In genomic region chr9:129397335-129397734, GRCh38 we compare ENCODE assay signal across 1 cellular context.
A peak's percentile ranks its signal among the peaks of the same experiment; 100 is the strongest.
TF ChIP-seq lines count a peak whose summit lies in the region.

No MANE protein-coding gene starts in this region.

TF ChIP-seq in HEK293, 187 proteins besides CTCF, POLR2A, EP300 and RAD21 (continued from another document):
- TF ChIP-seq, protein P1, sequence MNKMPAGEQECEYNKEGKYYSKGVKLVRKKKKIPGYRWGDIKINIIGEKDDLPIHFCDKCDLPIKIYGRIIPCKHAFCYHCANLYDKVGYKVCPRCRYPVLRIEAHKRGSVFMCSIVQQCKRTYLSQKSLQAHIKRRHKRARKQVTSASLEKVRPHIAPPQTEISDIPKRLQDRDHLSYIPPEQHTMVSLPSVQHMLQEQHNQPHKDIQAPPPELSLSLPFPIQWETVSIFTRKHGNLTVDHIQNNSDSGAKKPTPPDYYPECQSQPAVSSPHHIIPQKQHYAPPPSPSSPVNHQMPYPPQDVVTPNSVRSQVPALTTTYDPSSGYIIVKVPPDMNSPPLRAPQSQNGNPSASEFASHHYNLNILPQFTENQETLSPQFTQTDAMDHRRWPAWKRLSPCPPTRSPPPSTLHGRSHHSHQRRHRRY (tag by site-specific recombination; IDR thresholded peaks at IDR 0.05): no peak
- no peak for TF ChIP-seq ZNF37A (tag by site-specific recombination; IDR thresholded peaks at IDR 0.05)
- TF ChIP-seq ZNF777 (tag by site-specific recombination; IDR thresholded peaks at IDR 0.05; ENCODE audit: borderline replicate concordance): no peak; the same call in 1 of the 2 replicates
- TF ChIP-seq ZNF223 (tag by site-specific recombination; IDR thresholded peaks at IDR 0.05): no peak
- TF ChIP-seq YY2 (tag by site-specific recombination; IDR thresholded peaks at IDR 0.05): 0 out of 2 replicates have a peak, but pooled peaks have one; percentile 22
- no peak for TF ChIP-seq SP3 (tag by site-specific recombination; IDR thresholded peaks at IDR 0.05)
- no peak for TF ChIP-seq HOXA7 (CRISPR knock-in tag; IDR thresholded peaks at IDR 0.05; ENCODE audit: borderline replicate concordance)
- TF ChIP-seq GLIS2 (tag by site-specific recombination; IDR thresholded peaks at IDR 0.05): no peak
- TF ChIP-seq ZNF114 (tag by site-specific recombination; IDR thresholded peaks at IDR 0.05): no peak
- no peak for TF ChIP-seq ZNF76 (tag by site-specific recombination; IDR thresholded peaks at IDR 0.05; ENCODE audit: borderline replicate concordance, low read depth)
- TF ChIP-seq, protein P2, sequence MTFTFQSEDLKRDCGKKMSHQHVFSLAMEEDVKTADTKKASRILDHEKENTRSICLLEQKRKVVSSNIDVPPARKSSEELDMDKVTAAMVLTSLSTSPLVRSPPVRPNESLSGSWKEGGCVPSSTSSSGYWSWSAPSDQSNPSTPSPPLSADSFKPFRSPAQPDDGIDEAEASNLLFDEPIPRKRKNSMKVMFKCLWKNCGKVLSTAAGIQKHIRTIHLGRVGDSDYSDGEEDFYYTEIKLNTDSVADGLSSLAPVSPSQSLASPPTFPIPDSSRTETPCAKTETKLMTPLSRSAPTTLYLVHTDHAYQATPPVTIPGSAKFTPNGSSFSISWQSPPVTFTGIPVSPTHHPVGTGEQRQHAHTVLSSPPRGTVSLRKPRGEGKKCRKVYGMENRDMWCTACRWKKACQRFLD (tag by site-specific recombination; IDR thresholded peaks at IDR 0.05): no peak
- no peak for TF ChIP-seq ZNF146 (tag by site-specific recombination; IDR thresholded peaks at IDR 0.05)
- no peak for TF ChIP-seq ZNF335 (tag by site-specific recombination; conservative IDR thresholded peaks at IDR 0.05)
- 0 out of 2 replicates have a peak, but pooled peaks have one; percentile 50 for TF ChIP-seq ZNF169 (tag by site-specific recombination; IDR thresholded peaks at IDR 0.05)
- TF ChIP-seq ZNF239 (tag by site-specific recombination; IDR thresholded peaks at IDR 0.05): no peak; the same call in 1 of the 2 replicates
- TF ChIP-seq ZNF830 (tag by site-specific recombination; IDR thresholded peaks at IDR 0.05; ENCODE audit: low read depth): no peak
- no peak for TF ChIP-seq ZNF404 (tag by site-specific recombination; IDR thresholded peaks at IDR 0.05)
- no peak for TF ChIP-seq ZNF548 (tag by site-specific recombination; IDR thresholded peaks at IDR 0.05)
- peak; percentile 26 for TF ChIP-seq SP2 (tag by site-specific recombination; IDR thresholded peaks at IDR 0.05)
- TF ChIP-seq ZNF366 (tag by site-specific recombination; conservative IDR thresholded peaks at IDR 0.05): peak; percentile 83
- TF ChIP-seq MYNN (tag by site-specific recombination; IDR thresholded peaks at IDR 0.05; ENCODE audit: borderline replicate concordance): no peak
- no peak for TF ChIP-seq ZSCAN5A (tag by site-specific recombination; IDR thresholded peaks at IDR 0.05)
- TF ChIP-seq, protein P3, sequence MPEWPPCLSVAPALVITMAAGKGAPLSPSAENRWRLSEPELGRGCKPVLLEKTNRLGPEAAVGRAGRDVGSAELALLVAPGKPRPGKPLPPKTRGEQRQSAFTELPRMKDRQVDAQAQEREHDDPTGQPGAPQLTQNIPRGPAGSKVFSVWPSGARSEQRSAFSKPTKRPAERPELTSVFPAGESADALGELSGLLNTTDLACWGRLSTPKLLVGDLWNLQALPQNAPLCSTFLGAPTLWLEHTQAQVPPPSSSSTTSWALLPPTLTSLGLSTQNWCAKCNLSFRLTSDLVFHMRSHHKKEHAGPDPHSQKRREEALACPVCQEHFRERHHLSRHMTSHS (tag by site-specific recombination; IDR thresholded peaks at IDR 0.05): no peak
- no peak for TF ChIP-seq ZSCAN30 (tag by site-specific recombination; IDR thresholded peaks at IDR 0.05)
- no peak for TF ChIP-seq ZNF266 (tag by site-specific recombination; IDR thresholded peaks at IDR 0.05; ENCODE audit: low read depth)
TF ChIP-seq in HEK293: peak in this region for 8.
